ENCODE assay signal across 8 cellular contexts in genomic region chr18:2570772-2571199, GRCh38. TPM values are rescaled to one million over a fixed set of nuclear protein-coding genes. Genes with fewer than 3 reads are reported as not detected.
A peak's percentile ranks its signal among the peaks of the same experiment; 100 is the strongest.
DNase-seq lines count a peak whose midpoint lies in the region; ATAC-seq and TF ChIP-seq lines count a peak whose summit lies in the region.

No MANE protein-coding gene starts in this region.

- peaks cover 4% of the 10 kb centered on the region for H3K4me1 ChIP-seq in colonic mucosa

- peak; percentile 40 for ATAC-seq in HG02588 (IDR thresholded peaks at IDR 0.05; ENCODE audit: unreplicated experiment)
- ATAC-seq in left lobe of liver, result peak; percentile 90

- H3K9ac ChIP-seq in colonic mucosa (ENCODE audit: low read depth in 2 of 2, low read length in 2 of 2), result peak overlapping the region; percentile 86 to 95

- DNase-seq in SHP77 (lab: John Stamatoyannopoulos, UW) (peak; percentile 24 to 31), SHP77 treated with DMSO at 0.1 percent for 48 hours (lab: John Stamatoyannopoulos, UW) (no peak), NCI-H1092 (lab: John Stamatoyannopoulos, UW) (peak; percentile 49), colonic mucosa (peak; percentile 74), left lobe of liver (ENCODE audit: low spot score) (peak; percentile 76)
- peak; percentile 43 to 49 for DNase-seq in stimulated activated CD4-positive, alpha-beta T cell treated with anti-CD3 and anti-CD28 coated beads, Interleukin-2, amount 100 ng/mL, for 48 hours

- no peaks in the 10 kb centered on the region for H3K27me3 ChIP-seq in colonic mucosa

- H3K36me3 ChIP-seq in colonic mucosa, result no peaks in the 10 kb centered on the region

- peak overlapping the region; percentile 87 for H3K27ac ChIP-seq in colonic mucosa

- intact Hi-C loops in colonic mucosa (cut with DNase I), result loop anchor here (5.0 kb wide), 1 partner anchor 87 kb away; the partner anchor contains the start of gene SMCHD1

- H3K9me3 ChIP-seq in colonic mucosa, result no peaks in the 10 kb centered on the region

- H3K4me3 ChIP-seq in WI38 (ENCODE audit: low read depth, low read length), result peak overlapping the region; percentile 78
- H3K4me3 ChIP-seq in colonic mucosa, result peak overlapping the region; percentile 41

- no peak for TF ChIP-seq CTCF in WI38 (IDR thresholded peaks at IDR 0.05; ENCODE audit: low read depth, low read length)
- no peak for TF ChIP-seq CTCF in colonic mucosa (IDR thresholded peaks at IDR 0.05)

RNA-seq across cellular contexts. Expression of gene METTL4, which starts 0.5 kb away (rescaled TPM):
- total RNA-seq in colonic mucosa (1 to 10 TPM; 7.2 to 8.2 TPM), left lobe of liver (2.0 TPM)

RNA-seq across cellular contexts. Expression of gene NDC80, which starts 0.6 kb away (rescaled TPM):
- total RNA-seq in colonic mucosa, result 10 to 100 TPM in 1 of 2 donors, 1 to 10 TPM in 1; 6.8 to 27.6 TPM
- total RNA-seq in left lobe of liver, result 0.18 TPM
